ENCODE assay signal across 1 cellular context in the genomic region with DNA sequence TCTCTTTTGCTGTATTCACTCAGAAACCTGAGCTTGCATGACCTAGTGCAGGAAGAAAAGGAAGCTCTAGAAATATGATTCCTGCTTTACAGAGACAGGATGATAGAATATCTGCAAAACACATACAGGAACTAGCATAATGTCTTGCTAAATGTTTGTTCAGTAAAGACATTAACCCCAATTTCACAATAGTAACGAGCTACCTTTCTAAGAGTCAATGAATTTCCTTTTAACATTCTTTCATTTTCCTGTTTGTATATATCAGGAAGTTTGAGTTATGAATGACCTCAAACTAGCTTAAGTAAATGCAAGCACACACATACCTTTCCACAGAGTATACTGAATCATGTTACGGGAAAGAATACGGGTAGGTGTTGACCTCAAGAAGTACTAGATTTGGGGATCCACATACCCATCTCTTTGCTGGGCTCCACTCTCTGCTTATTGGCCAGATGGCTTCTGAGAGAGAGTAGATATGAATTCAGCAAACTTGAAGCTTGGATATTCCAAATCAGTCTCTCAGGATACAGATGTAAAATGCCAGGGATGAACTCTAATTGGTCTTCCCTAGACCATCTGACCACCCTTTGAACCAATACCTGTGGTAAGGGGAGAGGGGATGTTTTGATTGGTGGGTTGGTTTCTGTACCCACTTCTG.
TF ChIP-seq lines count a peak whose summit lies in the region.

No MANE protein-coding gene starts in this region.

TF ChIP-seq in SK-N-SH treated with all-trans-retinoic acid at 6 μM for 48 hours, 23 proteins besides CTCF, POLR2A, EP300 and RAD21 (continued from another document):
- TF ChIP-seq BACH2 (CRISPR knock-in tag; IDR thresholded peaks at IDR 0.05; ENCODE audit: borderline replicate concordance) (no peak), ZNF70 (CRISPR knock-in tag; IDR thresholded peaks at IDR 0.05) (no peak)
- TF ChIP-seq, protein P1, sequence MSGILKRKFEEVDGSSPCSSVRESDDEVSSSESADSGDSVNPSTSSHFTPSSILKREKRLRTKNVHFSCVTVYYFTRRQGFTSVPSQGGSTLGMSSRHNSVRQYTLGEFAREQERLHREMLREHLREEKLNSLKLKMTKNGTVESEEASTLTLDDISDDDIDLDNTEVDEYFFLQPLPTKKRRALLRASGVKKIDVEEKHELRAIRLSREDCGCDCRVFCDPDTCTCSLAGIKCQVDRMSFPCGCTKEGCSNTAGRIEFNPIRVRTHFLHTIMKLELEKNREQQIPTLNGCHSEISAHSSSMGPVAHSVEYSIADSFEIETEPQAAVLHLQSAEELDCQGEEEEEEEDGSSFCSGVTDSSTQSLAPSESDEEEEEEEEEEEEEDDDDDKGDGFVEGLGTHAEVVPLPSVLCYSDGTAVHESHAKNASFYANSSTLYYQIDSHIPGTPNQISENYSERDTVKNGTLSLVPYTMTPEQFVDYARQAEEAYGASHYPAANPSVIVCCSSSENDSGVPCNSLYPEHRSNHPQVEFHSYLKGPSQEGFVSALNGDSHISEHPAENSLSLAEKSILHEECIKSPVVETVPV (CRISPR knock-in tag; IDR thresholded peaks at IDR 0.05): no peak
